In the genomic region with DNA sequence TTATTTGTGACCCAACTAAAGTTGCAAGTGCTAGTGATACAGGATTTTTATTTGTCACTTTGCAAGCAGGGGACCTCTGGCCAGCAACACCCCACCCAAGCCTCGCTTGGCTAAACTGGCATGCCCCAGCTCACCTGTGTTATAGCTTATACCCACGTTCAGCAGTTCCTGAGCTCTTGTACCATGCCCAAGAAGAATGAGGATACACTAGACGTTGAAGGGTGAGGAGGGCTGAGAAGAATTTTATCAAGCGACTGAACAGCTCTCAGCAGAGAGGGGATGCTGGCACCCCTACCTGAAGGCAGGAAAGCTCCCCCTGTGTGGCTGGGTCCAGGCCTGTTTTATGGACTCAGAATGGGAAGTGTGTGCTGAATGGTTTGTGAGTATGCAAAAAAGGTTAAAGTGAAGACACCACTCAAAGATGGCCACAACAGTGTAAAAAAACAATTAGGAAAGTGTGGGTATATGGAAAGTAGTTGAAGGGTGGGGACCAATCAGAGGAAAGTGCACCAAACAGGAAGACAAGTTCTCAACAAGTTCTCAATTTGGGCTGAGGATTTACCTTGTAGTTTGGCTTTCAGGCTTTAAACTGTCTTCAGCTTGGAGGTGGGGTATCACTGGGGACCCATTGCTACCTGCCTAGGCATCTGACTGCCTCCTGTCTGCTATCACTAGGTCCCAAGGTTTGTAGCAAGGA, we compare ENCODE assay signal across 10 cellular contexts. TPM values are rescaled to one million over a fixed set of nuclear protein-coding genes. Genes with fewer than 3 reads are reported as not detected.
A peak's percentile ranks its signal among the peaks of the same experiment; 100 is the strongest.
DNase-seq lines count a peak whose midpoint lies in the region; ATAC-seq and TF ChIP-seq lines count a peak whose summit lies in the region.
"Had no signal": no experiment of that assay in that cellular context is flagged by ENCODE, and none has a peak within 500 bp of the region (broad histone marks: within the 10 kb centered on the region; RNA-seq: fewer than 3 reads in every experiment).

No MANE protein-coding gene starts in this region.

- H3K27me3 Mint-ChIP-seq in CD8-positive, alpha-beta memory T cell = no peaks in the 10 kb centered on the region
- no peaks in the 10 kb centered on the region for H3K27me3 Mint-ChIP-seq in osteocyte (ENCODE audit: unreplicated experiment)

- H3K36me3 ChIP-seq in CD8-positive, alpha-beta memory T cell (ENCODE audit: insufficient read depth, low read length) = peaks cover 15% of the 10 kb centered on the region
- peaks cover 53% of the 10 kb centered on the region for H3K36me3 ChIP-seq in OCI-LY7 (ENCODE audit: insufficient read depth, low read length)

- H3K4me3 Mint-ChIP-seq in CD8-positive, alpha-beta memory T cell = peak overlapping the region; percentile 76 to 99 (median 98)
- H3K4me3 Mint-ChIP-seq in osteocyte (ENCODE audit: unreplicated experiment) = peak overlapping the region; percentile 86

- DNase-seq in CD8-positive, alpha-beta memory T cell = peak in 2 of 5 donors; percentile 7 to 12
- peak; percentile 43 for DNase-seq in OCI-LY7 (ENCODE audit: low spot score)
- peak; percentile 9 for DNase-seq in central memory CD4-positive, alpha-beta T cell
- no peak for DNase-seq in osteocyte (ENCODE audit: extremely low spot score, unreplicated experiment)
- DNase-seq in D341Med (ENCODE audit: low spot score) = no peak
- DNase-seq in NCI-H1417 (lab: John Stamatoyannopoulos, UW) = no peak

- TF ChIP-seq CTCF in OCI-LY7 (conservative IDR thresholded peaks at IDR 0.05; ENCODE audit: low read length) (no peak), osteocyte (IDR thresholded peaks at IDR 0.05) (no peak)

- intact Hi-C loops in OCI-LY7 (cut with micrococcal nuclease; ENCODE audit: unreplicated experiment) = loop anchor here (5.0 kb wide), 1 partner anchor 110 kb away; no protein-coding TSS in a partner anchor

- POLR2A ChIA-PET in CD8-positive, alpha-beta memory T cell (lab: Charles Lee) = interaction anchor here (1.1 to 1.9 kb wide), 4 partner anchors 29 to 200 kb away, joined by 3 to 24 read pairs (median 5); a partner anchor contains a TSS
- POLR2A ChIA-PET in OCI-LY7 (lab: Charles Lee) = interaction anchor here (1.0 to 2.8 kb wide), 8 partner anchors 8 to 130 kb away, joined by 3 to 13 read pairs (median 6); a partner anchor contains a TSS

- peaks cover 47 to 70% (median 58%) of the 10 kb centered on the region in 3 donors for H3K4me1 Mint-ChIP-seq in CD8-positive, alpha-beta memory T cell
- H3K4me1 Mint-ChIP-seq in osteocyte (ENCODE audit: unreplicated experiment) = peaks cover 35% of the 10 kb centered on the region

- no peaks in the 10 kb centered on the region for H3K9me3 ChIP-seq in CD8-positive, alpha-beta memory T cell (ENCODE audit: low read length)
- H3K9me3 ChIP-seq in OCI-LY7 (ENCODE audit: low read length) = peaks cover 28% of the 10 kb centered on the region

- peaks cover 15 to 33% (median 15%) of the 10 kb centered on the region in 3 donors for H3K36me3 Mint-ChIP-seq in CD8-positive, alpha-beta memory T cell
- peaks cover 18% of the 10 kb centered on the region for H3K36me3 Mint-ChIP-seq in osteocyte (ENCODE audit: unreplicated experiment)

- H3K4me2 ChIP-seq in OCI-LY7 (ENCODE audit: low read length) = peak overlapping the region; percentile 88

- CTCF ChIA-PET in CD8-positive, alpha-beta memory T cell (lab: Charles Lee) = interaction anchor here (0.7 to 2.1 kb wide), 4 partner anchors 49 to 131 kb away, joined by 3 to 5 read pairs (median 4); no protein-coding TSS in a partner anchor
- CTCF ChIA-PET in OCI-LY7 (lab: Charles Lee; ENCODE audit: unreplicated experiment) = interaction anchor here (0.5 kb wide), 1 partner anchor 48 kb away, joined by 3 read pairs; no protein-coding TSS in a partner anchor

- peak overlapping the region; percentile 94 for H3K27ac ChIP-seq in CD8-positive, alpha-beta memory T cell (ENCODE audit: low read depth, low read length)
- H3K27ac ChIP-seq in OCI-LY7 (ENCODE audit: low read depth, low read length, poor library complexity, severe bottlenecking) = peak overlapping the region; percentile 96

- H3K79me2 ChIP-seq in OCI-LY7 (ENCODE audit: insufficient read depth, low read depth, low read length) = no peaks in the 10 kb centered on the region; the same call in 1 of the 2 replicates

- ATAC-seq in GM18502 (IDR thresholded peaks at IDR 0.05; ENCODE audit: poor library complexity, unreplicated experiment) (no peak), GM21360 (IDR thresholded peaks at IDR 0.05; ENCODE audit: unreplicated experiment) (no peak)

- H3K27ac Mint-ChIP-seq in CD8-positive, alpha-beta memory T cell = peak overlapping the region; percentile 90 to 100 (median 100)
- peak overlapping the region; percentile 99 for H3K27ac Mint-ChIP-seq in osteocyte (ENCODE audit: unreplicated experiment)

- H3K9me2 ChIP-seq in OCI-LY7 (ENCODE audit: insufficient read depth, low read length) = no peaks in the 10 kb centered on the region

- H4K20me1 ChIP-seq in OCI-LY7 (ENCODE audit: insufficient read depth, low read length) = no peaks in the 10 kb centered on the region

- peak overlapping the region; percentile 72 for H3K4me3 ChIP-seq in CD8-positive, alpha-beta memory T cell (ENCODE audit: low read length)
- H3K4me3 ChIP-seq in OCI-LY7 (ENCODE audit: low read depth, low read length, poor library complexity, severe bottlenecking) = peak overlapping the region; percentile 73

- peak overlapping the region; percentile 77; the same call in 1 of the 2 replicates for H2AFZ ChIP-seq in OCI-LY7 (ENCODE audit: low read length)

- no peaks in the 10 kb centered on the region for H3K27me3 ChIP-seq in CD8-positive, alpha-beta memory T cell (ENCODE audit: insufficient read depth, low read length, poor library complexity, severe bottlenecking)

- BruUV-seq in OCI-LY7 (replicated peaks; lab: Mats Ljungman, UMichigan) = no TSS peak

- peaks cover 0 to 4% (median 0%) of the 10 kb centered on the region in 5 donors for H3K9me3 Mint-ChIP-seq in CD8-positive, alpha-beta memory T cell
- H3K9me3 Mint-ChIP-seq in osteocyte (ENCODE audit: unreplicated experiment) = peaks cover 8% of the 10 kb centered on the region

- H3K4me1 ChIP-seq in CD8-positive, alpha-beta memory T cell (ENCODE audit: insufficient read depth, low read length) = peaks cover 45% of the 10 kb centered on the region
- peaks cover 51% of the 10 kb centered on the region for H3K4me1 ChIP-seq in OCI-LY7 (ENCODE audit: insufficient read depth, low read length, poor library complexity, severe bottlenecking)

RNA-seq across cellular contexts. Expression of a gene that starts 14.9 kb away (rescaled TPM):
- total RNA-seq in CD8-positive, alpha-beta memory T cell = 10 to 100 TPM; 24.0 to 26.4 TPM
- polyA plus RNA-seq in CD8-positive, alpha-beta memory T cell = 14.4 TPM
- total RNA-seq in OCI-LY7 (2014; rRNA removed; shearing (Covaris generic)) = 15.4 and 22.8 TPM in 2 replicates
- total RNA-seq in OCI-LY7 (2022) (23.4 and 23.5 TPM in 2 replicates), osteocyte (27.0 and 27.7 TPM in 2 replicates)

RNA-seq across cellular contexts. Expression of a gene that starts 27.4 kb away (rescaled TPM):
- under 1 TPM in 1 of 2 experiments, not detected in 1; 0.09 TPM for total RNA-seq in CD8-positive, alpha-beta memory T cell
- not detected for polyA plus RNA-seq in CD8-positive, alpha-beta memory T cell
- total RNA-seq in OCI-LY7 (2014; rRNA removed; shearing (Covaris generic)) = 0.25 and 0.36 TPM in 2 replicates
- total RNA-seq in OCI-LY7 (2022) (1.0 and 1.1 TPM in 2 replicates), osteocyte (not detected in 2 replicates)
- total RNA-seq: HT1080, myocyte had no signal

RNA-seq across cellular contexts. Expression of a gene that starts 32.4 kb away (rescaled TPM):
- total RNA-seq in CD8-positive, alpha-beta memory T cell = 10 to 100 TPM; 32.8 to 37.1 TPM
- 75.5 TPM for polyA plus RNA-seq in CD8-positive, alpha-beta memory T cell
- 17.4 and 20.5 TPM in 2 replicates for total RNA-seq in OCI-LY7 (2014; rRNA removed; shearing (Covaris generic))
- total RNA-seq in OCI-LY7 (2022) (22.1 and 26.9 TPM in 2 replicates), osteocyte (17.3 and 17.7 TPM in 2 replicates)

Comparison
In these comparisons a context has a peak if more than half of its experiments do, and no peak if none do; other contexts are left out.
1. DNase-seq: peak in OCI-LY7 (single experiment) and central memory CD4-positive, alpha-beta T cell (single experiment); none in osteocyte (single experiment), D341Med (single experiment) and NCI-H1417 (0 of 3).